ENCODE assay signal across 2 cellular contexts in the genomic region with DNA sequence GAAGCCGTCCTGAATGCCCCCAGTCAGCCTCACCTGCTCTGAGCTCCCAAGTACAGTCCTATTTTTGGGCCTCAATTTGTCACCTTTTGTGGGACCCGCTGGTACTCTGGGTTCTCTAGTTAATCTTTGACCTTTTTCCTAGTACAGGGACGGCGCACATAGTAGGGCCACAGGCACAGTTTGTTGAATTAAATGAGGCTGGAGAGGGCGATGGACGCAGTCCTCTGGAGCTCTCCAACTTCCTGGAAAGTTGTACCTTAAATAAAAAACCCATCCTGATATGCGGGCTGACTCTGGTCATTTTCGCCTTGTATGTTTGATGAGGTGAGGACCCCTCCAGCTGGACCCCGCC.
TF ChIP-seq lines count a peak whose summit lies in the region.

No MANE protein-coding gene starts in this region.

TF ChIP-seq in SK-N-SH, 30 proteins besides CTCF, POLR2A, EP300 and RAD21 (continued from another document):
- TF ChIP-seq, protein P1, sequence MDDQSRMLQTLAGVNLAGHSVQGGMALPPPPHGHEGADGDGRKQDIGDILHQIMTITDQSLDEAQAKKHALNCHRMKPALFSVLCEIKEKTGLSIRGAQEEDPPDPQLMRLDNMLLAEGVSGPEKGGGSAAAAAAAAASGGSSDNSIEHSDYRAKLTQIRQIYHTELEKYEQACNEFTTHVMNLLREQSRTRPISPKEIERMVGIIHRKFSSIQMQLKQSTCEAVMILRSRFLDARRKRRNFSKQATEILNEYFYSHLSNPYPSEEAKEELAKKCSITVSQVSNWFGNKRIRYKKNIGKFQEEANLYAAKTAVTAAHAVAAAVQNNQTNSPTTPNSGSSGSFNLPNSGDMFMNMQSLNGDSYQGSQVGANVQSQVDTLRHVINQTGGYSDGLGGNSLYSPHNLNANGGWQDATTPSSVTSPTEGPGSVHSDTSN (IDR thresholded peaks at IDR 0.05) = no peak
- no peak for TF ChIP-seq MEF2A (IDR thresholded peaks at IDR 0.05; ENCODE audit: borderline replicate concordance, low read depth)
- TF ChIP-seq GATA2 (CRISPR knock-in tag; IDR thresholded peaks at IDR 0.05) = no peak
- TF ChIP-seq RFX5 (IDR thresholded peaks at IDR 0.05; ENCODE audit: low read length) = no peak
- TF ChIP-seq SMC3 (IDR thresholded peaks at IDR 0.05; ENCODE audit: low read depth, low read length) = no peak
- no peak for TF ChIP-seq YY1 (IDR thresholded peaks at IDR 0.05; ENCODE audit: low read depth)
- TF ChIP-seq, protein P2, sequence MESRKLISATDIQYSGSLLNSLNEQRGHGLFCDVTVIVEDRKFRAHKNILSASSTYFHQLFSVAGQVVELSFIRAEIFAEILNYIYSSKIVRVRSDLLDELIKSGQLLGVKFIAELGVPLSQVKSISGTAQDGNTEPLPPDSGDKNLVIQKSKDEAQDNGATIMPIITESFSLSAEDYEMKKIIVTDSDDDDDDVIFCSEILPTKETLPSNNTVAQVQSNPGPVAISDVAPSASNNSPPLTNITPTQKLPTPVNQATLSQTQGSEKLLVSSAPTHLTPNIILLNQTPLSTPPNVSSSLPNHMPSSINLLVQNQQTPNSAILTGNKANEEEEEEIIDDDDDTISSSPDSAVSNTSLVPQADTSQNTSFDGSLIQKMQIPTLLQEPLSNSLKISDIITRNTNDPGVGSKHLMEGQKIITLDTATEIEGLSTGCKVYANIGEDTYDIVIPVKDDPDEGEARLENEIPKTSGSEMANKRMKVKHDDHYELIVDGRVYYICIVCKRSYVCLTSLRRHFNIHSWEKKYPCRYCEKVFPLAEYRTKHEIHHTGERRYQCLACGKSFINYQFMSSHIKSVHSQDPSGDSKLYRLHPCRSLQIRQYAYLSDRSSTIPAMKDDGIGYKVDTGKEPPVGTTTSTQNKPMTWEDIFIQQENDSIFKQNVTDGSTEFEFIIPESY (IDR thresholded peaks at IDR 0.05; ENCODE audit: borderline replicate concordance, low read depth) = no peak
- TF ChIP-seq, protein P3, sequence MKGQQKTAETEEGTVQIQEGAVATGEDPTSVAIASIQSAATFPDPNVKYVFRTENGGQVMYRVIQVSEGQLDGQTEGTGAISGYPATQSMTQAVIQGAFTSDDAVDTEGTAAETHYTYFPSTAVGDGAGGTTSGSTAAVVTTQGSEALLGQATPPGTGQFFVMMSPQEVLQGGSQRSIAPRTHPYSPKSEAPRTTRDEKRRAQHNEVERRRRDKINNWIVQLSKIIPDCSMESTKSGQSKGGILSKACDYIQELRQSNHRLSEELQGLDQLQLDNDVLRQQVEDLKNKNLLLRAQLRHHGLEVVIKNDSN (IDR thresholded peaks at IDR 0.05; ENCODE audit: borderline replicate concordance, low read depth) = no peak

TF ChIP-seq in SK-N-SH treated with all-trans-retinoic acid at 6 μM for 48 hours, 23 proteins besides CTCF, POLR2A, EP300 and RAD21 (continued from another document):
- TF ChIP-seq, protein P4, sequence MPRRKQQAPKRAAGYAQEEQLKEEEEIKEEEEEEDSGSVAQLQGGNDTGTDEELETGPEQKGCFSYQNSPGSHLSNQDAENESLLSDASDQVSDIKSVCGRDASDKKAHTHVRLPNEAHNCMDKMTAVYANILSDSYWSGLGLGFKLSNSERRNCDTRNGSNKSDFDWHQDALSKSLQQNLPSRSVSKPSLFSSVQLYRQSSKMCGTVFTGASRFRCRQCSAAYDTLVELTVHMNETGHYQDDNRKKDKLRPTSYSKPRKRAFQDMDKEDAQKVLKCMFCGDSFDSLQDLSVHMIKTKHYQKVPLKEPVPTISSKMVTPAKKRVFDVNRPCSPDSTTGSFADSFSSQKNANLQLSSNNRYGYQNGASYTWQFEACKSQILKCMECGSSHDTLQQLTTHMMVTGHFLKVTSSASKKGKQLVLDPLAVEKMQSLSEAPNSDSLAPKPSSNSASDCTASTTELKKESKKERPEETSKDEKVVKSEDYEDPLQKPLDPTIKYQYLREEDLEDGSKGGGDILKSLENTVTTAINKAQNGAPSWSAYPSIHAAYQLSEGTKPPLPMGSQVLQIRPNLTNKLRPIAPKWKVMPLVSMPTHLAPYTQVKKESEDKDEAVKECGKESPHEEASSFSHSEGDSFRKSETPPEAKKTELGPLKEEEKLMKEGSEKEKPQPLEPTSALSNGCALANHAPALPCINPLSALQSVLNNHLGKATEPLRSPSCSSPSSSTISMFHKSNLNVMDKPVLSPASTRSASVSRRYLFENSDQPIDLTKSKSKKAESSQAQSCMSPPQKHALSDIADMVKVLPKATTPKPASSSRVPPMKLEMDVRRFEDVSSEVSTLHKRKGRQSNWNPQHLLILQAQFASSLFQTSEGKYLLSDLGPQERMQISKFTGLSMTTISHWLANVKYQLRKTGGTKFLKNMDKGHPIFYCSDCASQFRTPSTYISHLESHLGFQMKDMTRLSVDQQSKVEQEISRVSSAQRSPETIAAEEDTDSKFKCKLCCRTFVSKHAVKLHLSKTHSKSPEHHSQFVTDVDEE (CRISPR knock-in tag; IDR thresholded peaks at IDR 0.05) = no peak
- TF ChIP-seq TOX (CRISPR knock-in tag; IDR thresholded peaks at IDR 0.05; ENCODE audit: borderline replicate concordance) (no peak), PPARA (CRISPR knock-in tag; IDR thresholded peaks at IDR 0.05; ENCODE audit: borderline replicate concordance) (no peak), ZFP30 (CRISPR knock-in tag; IDR thresholded peaks at IDR 0.05) (no peak)
